8 cellular contexts compared by ENCODE assay signal in genomic region chr17:40341808-40342574, GRCh38. TPM values are rescaled to one million over a fixed set of nuclear protein-coding genes. Genes with fewer than 3 reads are reported as not detected.
DNase-seq lines count a peak whose midpoint lies in the region; ATAC-seq and TF ChIP-seq lines count a peak whose summit lies in the region.

No MANE protein-coding gene starts in this region.

- H3K4me2 ChIP-seq in OCI-LY3 (ENCODE audit: low read length): peak overlapping the region; percentile 93

- H3K27me3 ChIP-seq in OCI-LY3 (ENCODE audit: low read depth, low read length) (no peaks in the 10 kb centered on the region), layer of hippocampus (ENCODE audit: control insufficient read depth, insufficient read depth, low read length) (no peaks in the 10 kb centered on the region)

- DNase-seq in activated CD4-positive, alpha-beta T cell treated with anti-CD3 and anti-CD28 coated beads, Interleukin-2, amount 50 U/mL, for 1 hour: peak; percentile 46
- no peak for DNase-seq in activated CD4-positive, alpha-beta T cell treated with anti-CD3 and anti-CD28 coated beads for 48 hours
- no peak for DNase-seq in chondrocyte (ENCODE audit: low spot score)

- H3K9me3 Mint-ChIP-seq in chondrocyte (ENCODE audit: low read depth): no peaks in the 10 kb centered on the region
- no peaks in the 10 kb centered on the region for H3K9me3 Mint-ChIP-seq in stimulated activated memory B cell treated with anti-CD40 and anti-IgM and Interleukin-4, amounts not matched to agents 10 μg/mL and 1 μg/mL and 100 μg/mL, for 72 hours

- H3K4me3 ChIP-seq in OCI-LY3 (ENCODE audit: low read length): peak overlapping the region; percentile 78

- H3K4me3 Mint-ChIP-seq in chondrocyte (ENCODE audit: unreplicated experiment): peak overlapping the region; percentile 84
- peak overlapping the region; percentile 75 for H3K4me3 Mint-ChIP-seq in stimulated activated memory B cell treated with anti-CD40 and anti-IgM and Interleukin-4, amounts not matched to agents 10 μg/mL and 1 μg/mL and 100 μg/mL, for 72 hours

- peaks cover 32% of the 10 kb centered on the region for H3K79me2 ChIP-seq in OCI-LY3 (ENCODE audit: low read length)

- H3K27ac ChIP-seq in OCI-LY3 (ENCODE audit: low read length) (no peak overlapping the region), layer of hippocampus (ENCODE audit: low read depth, low read length) (peak overlapping the region; percentile 71)

- no peaks in the 10 kb centered on the region for H3K9me3 ChIP-seq in OCI-LY3 (ENCODE audit: insufficient read depth, low read length)

- peaks cover 24% of the 10 kb centered on the region for H3K4me1 ChIP-seq in OCI-LY3 (ENCODE audit: low read length)

- peak overlapping the region; percentile 34; the same call in 1 of the 2 replicates for H3K9ac ChIP-seq in OCI-LY3 (ENCODE audit: low read length)

- peak; percentile 3 for ATAC-seq in stimulated activated memory B cell treated with anti-CD40 and anti-IgM and Interleukin-4, amounts not matched to agents 10 μg/mL and 1 μg/mL and 100 μg/mL, for 72 hours
- ATAC-seq in GM18858 (IDR thresholded peaks at IDR 0.05; ENCODE audit: unreplicated experiment) (no peak), HG03097 (IDR thresholded peaks at IDR 0.05; ENCODE audit: low FRiP score, unreplicated experiment) (no peak)

- TF ChIP-seq CTCF in OCI-LY3 (IDR thresholded peaks at IDR 0.05; ENCODE audit: low read depth, low read length) (no peak), chondrocyte (IDR thresholded peaks at IDR 0.05) (no peak)

- H3K27me3 Mint-ChIP-seq in chondrocyte (ENCODE audit: low read depth): no peaks in the 10 kb centered on the region
- H3K27me3 Mint-ChIP-seq in stimulated activated memory B cell treated with anti-CD40 and anti-IgM and Interleukin-4, amounts not matched to agents 10 μg/mL and 1 μg/mL and 100 μg/mL, for 72 hours: no peaks in the 10 kb centered on the region

- peaks cover 2% of the 10 kb centered on the region for H3K36me3 Mint-ChIP-seq in chondrocyte (ENCODE audit: low read depth)
- H3K36me3 Mint-ChIP-seq in stimulated activated memory B cell treated with anti-CD40 and anti-IgM and Interleukin-4, amounts not matched to agents 10 μg/mL and 1 μg/mL and 100 μg/mL, for 72 hours: peaks cover 25% of the 10 kb centered on the region

- H3K27ac Mint-ChIP-seq in chondrocyte (ENCODE audit: unreplicated experiment): peak overlapping the region; percentile 84
- H3K27ac Mint-ChIP-seq in stimulated activated memory B cell treated with anti-CD40 and anti-IgM and Interleukin-4, amounts not matched to agents 10 μg/mL and 1 μg/mL and 100 μg/mL, for 72 hours: peak overlapping the region; percentile 44

- peaks cover 10% of the 10 kb centered on the region for H3K36me3 ChIP-seq in OCI-LY3 (replicated peaks; ENCODE audit: low read depth, low read length)

- H4K20me1 ChIP-seq in OCI-LY3 (ENCODE audit: insufficient read depth, low read length): peaks cover 90% of the 10 kb centered on the region

- peaks cover 64% of the 10 kb centered on the region for H3K4me1 Mint-ChIP-seq in chondrocyte (ENCODE audit: low read depth)
- peaks cover 87% of the 10 kb centered on the region for H3K4me1 Mint-ChIP-seq in stimulated activated memory B cell treated with anti-CD40 and anti-IgM and Interleukin-4, amounts not matched to agents 10 μg/mL and 1 μg/mL and 100 μg/mL, for 72 hours

- H2AFZ ChIP-seq in OCI-LY3 (ENCODE audit: low read depth, low read length): no peak overlapping the region

RNA-seq across cellular contexts. Expression of gene GJD3, which starts 22.5 kb away (rescaled TPM):
- 0.32 to 0.41 TPM in 2 of 3 replicates, not detected in the other for total RNA-seq in chondrocyte

RNA-seq across cellular contexts. Expression of gene RARA, which starts 33.0 kb away (rescaled TPM):
- 59.2 to 65.7 TPM (median 61.2 TPM) in 3 replicates for total RNA-seq in chondrocyte

RNA-seq across cellular contexts. Expression of gene CDC6, which starts 54.3 kb away (rescaled TPM):
- total RNA-seq in chondrocyte: 8.5 to 33.1 TPM (median 9.9 TPM) in 3 replicates
